Comparison of ENCODE assay signal across 21 cellular contexts in the genomic region with DNA sequence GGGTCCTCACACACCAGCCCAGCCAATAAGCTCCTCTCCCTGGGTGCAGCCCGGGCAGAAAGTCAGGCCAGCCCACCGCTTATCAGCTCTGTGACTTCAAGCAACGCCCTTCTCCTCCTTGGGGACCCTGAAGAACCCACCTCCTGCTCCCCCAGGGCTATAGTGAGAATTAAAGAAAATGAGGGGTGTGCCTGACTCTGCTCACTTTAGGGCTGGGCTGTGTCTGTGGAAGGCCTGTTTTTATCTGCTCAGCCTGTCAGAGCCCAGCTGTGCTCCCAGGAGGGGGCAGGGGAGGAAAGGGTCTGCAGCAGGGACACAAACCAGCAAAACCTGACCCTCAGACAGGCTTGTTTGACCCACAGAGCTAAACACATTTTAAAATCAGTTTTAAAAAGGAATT. TPM values are rescaled to one million over a fixed set of nuclear protein-coding genes. Genes with fewer than 3 reads are reported as not detected.
DNase-seq lines count a peak whose midpoint lies in the region; ATAC-seq and TF ChIP-seq lines count a peak whose summit lies in the region.
"Had no signal": no experiment of that assay in that cellular context is flagged by ENCODE, and none has a peak within 500 bp of the region (broad histone marks: within the 10 kb centered on the region; RNA-seq: fewer than 3 reads in every experiment).

No MANE protein-coding gene starts in this region.

- no peaks in the 10 kb centered on the region for H3K36me3 ChIP-seq in cardiac muscle cell
- no peaks in the 10 kb centered on the region for H3K36me3 ChIP-seq in heart right ventricle
- no peaks in the 10 kb centered on the region for H3K36me3 ChIP-seq in HUES48 (ENCODE audit: control insufficient read depth, insufficient read depth, low read length)
- H3K36me3 ChIP-seq: MG63 had no signal

- intact Hi-C loops in heart right ventricle (cut with DNase I): no loop called here
- intact Hi-C loops in posterior vena cava (cut with DNase I): no loop called here

- TF ChIP-seq CTCF in cardiac muscle cell (IDR thresholded peaks at IDR 0.05; ENCODE audit: low read depth, low read length) (no peak), heart right ventricle (IDR thresholded peaks at IDR 0.05) (no peak), glutamatergic neuron (IDR thresholded peaks at IDR 0.05; ENCODE audit: partially characterized antibody, unreplicated experiment) (no peak), coronary artery (IDR thresholded peaks at IDR 0.05) (no peak)

- H3K4me1 ChIP-seq in cardiac muscle cell (ENCODE audit: low read depth) (peaks cover 7% of the 10 kb centered on the region), heart right ventricle (peaks cover 0 to 14% (median 8%) of the 10 kb centered on the region in 9 donors), HUES48 (ENCODE audit: control insufficient read depth, insufficient read depth, low read length) (peaks cover 3% of the 10 kb centered on the region; the same call in 1 of the 2 replicates)

- WGBS in heart right ventricle, 2 donors: 33 to 38% methylated on average over 3 of the region's 3 CpGs

- H3K36me3 Mint-ChIP-seq in glutamatergic neuron (ENCODE audit: unreplicated experiment): peaks cover 4% of the 10 kb centered on the region

- H3K27ac Mint-ChIP-seq in glutamatergic neuron (ENCODE audit: unreplicated experiment): peak overlapping the region; percentile 52
- H3K27ac Mint-ChIP-seq: CD8-positive, alpha-beta T cell; T-helper 1 cell treated with Interleukin-12 subunit alpha and Interleukin-12 subunit beta and Interleukin-4 antibody, amounts not matched to agents 30 μg/mL and 1 μg/mL, for 36 hours had no signal

- no peaks in the 10 kb centered on the region for H3K9me3 ChIP-seq in cardiac muscle cell (ENCODE audit: low read depth)
- no peaks in the 10 kb centered on the region for H3K9me3 ChIP-seq in heart right ventricle
- no peaks in the 10 kb centered on the region for H3K9me3 ChIP-seq in HUES48 (ENCODE audit: control insufficient read depth, insufficient read depth, low read length)
- H3K9me3 ChIP-seq: MG63 had no signal

- H3K27ac ChIP-seq in cardiac muscle cell: peak overlapping the region; percentile 1
- no peak overlapping the region for H3K27ac ChIP-seq in heart right ventricle
- H3K27ac ChIP-seq in HUES48 (ENCODE audit: low read depth, low read length): peak overlapping the region; percentile 9
- H3K27ac ChIP-seq in coronary artery: no peak overlapping the region

- peaks cover 7% of the 10 kb centered on the region for H3K9me3 Mint-ChIP-seq in glutamatergic neuron (ENCODE audit: unreplicated experiment)
- H3K9me3 Mint-ChIP-seq: CD8-positive, alpha-beta T cell; T-helper 1 cell treated with Interleukin-12 subunit alpha and Interleukin-12 subunit beta and Interleukin-4 antibody, amounts not matched to agents 30 μg/mL and 1 μg/mL, for 36 hours had no signal

- peak overlapping the region; percentile 30 for H3K4me3 Mint-ChIP-seq in glutamatergic neuron (ENCODE audit: unreplicated experiment)
- H3K4me3 Mint-ChIP-seq: CD8-positive, alpha-beta T cell; T-helper 1 cell treated with Interleukin-12 subunit alpha and Interleukin-12 subunit beta and Interleukin-4 antibody, amounts not matched to agents 30 μg/mL and 1 μg/mL, for 36 hours had no signal

- no peak overlapping the region for H3K9ac ChIP-seq in HUES48 (ENCODE audit: low read depth, low read length)

- peaks cover 16% of the 10 kb centered on the region for H3K27me3 Mint-ChIP-seq in glutamatergic neuron (ENCODE audit: unreplicated experiment)

- ATAC-seq in heart right ventricle (no peak), esophagus mucosa (no peak)
- ATAC-seq: CD8-positive, alpha-beta T cell had no signal

- H3K4me3 ChIP-seq in cardiac muscle cell: no peak overlapping the region
- H3K4me3 ChIP-seq in heart right ventricle: no peak overlapping the region
- no peak overlapping the region for H3K4me3 ChIP-seq in HUES48 (ENCODE audit: low read depth, low read length)
- H3K4me3 ChIP-seq in coronary artery: no peak overlapping the region
- H3K4me3 ChIP-seq: MG63 had no signal

- H3K27me3 ChIP-seq in cardiac muscle cell (peaks cover 16% of the 10 kb centered on the region), heart right ventricle (peaks cover 0 to 29% (median 0%) of the 10 kb centered on the region in 7 donors), HUES48 (ENCODE audit: control insufficient read depth, insufficient read depth, low read length) (peaks cover 13% of the 10 kb centered on the region)

- DNase-seq in cardiac muscle cell (ENCODE audit: low read depth in 1 of 2, low spot score in 1 of 2) (no peak), heart right ventricle (no peak), glutamatergic neuron (no peak), posterior vena cava (ENCODE audit: low spot score) (no peak), coronary artery (ENCODE audit: low spot score) (no peak)
- DNase-seq: Calu3; CD8-positive, alpha-beta T cell; DMS53; EL; MG63; NCI-H1048; NCI-H1417 treated with DMSO at 0.1 percent for 48 hours; NCI-H187; NCI-H510A; NCI-H774; SHP77 had no signal

- peaks cover 48% of the 10 kb centered on the region for H3K4me1 Mint-ChIP-seq in glutamatergic neuron (ENCODE audit: low read depth, unreplicated experiment)

RNA-seq across cellular contexts. Expression of a gene that starts 3.9 kb away (rescaled TPM):
- total RNA-seq in cardiac muscle cell (0.27 and 0.63 TPM in 2 replicates), heart right ventricle (1 to 10 TPM in 1 of 10 donors, under 1 TPM in 9; 0.06 to 1.0 (median 0.38) TPM), glutamatergic neuron (ENCODE audit: unreplicated experiment) (72.3 TPM), posterior vena cava (1 to 10 TPM in 1 of 2 donors, under 1 TPM in 1; 0.37 to 1.1 TPM), esophagus mucosa (1.9 TPM)
- polyA plus RNA-seq in cardiac muscle cell (0.79 TPM in 2 replicates), heart right ventricle (under 1 TPM; 0.22 to 0.26 TPM)

RNA-seq across cellular contexts. Expression of a gene that starts 24.3 kb away (rescaled TPM):
- total RNA-seq in cardiac muscle cell: 1.6 and 2.4 TPM in 2 replicates
- polyA plus RNA-seq in cardiac muscle cell: 0.79 and 3.0 TPM in 2 replicates
- under 1 TPM in 2 of 10 donors, not detected in 8; 0.35 to 0.39 TPM for total RNA-seq in heart right ventricle
- not detected for polyA plus RNA-seq in heart right ventricle
- total RNA-seq in glutamatergic neuron (ENCODE audit: unreplicated experiment): 3.7 TPM
- not detected for total RNA-seq in posterior vena cava
- total RNA-seq in esophagus mucosa: not detected
- total RNA-seq: Calu3; CD8-positive, alpha-beta T cell had no signal
- polyA plus RNA-seq: BJ had no signal

RNA-seq across cellular contexts. Expression of a gene that starts 24.4 kb away (rescaled TPM):
- total RNA-seq in cardiac muscle cell (not detected in 2 replicates), heart right ventricle (not detected), glutamatergic neuron (ENCODE audit: unreplicated experiment) (not detected), posterior vena cava (not detected), esophagus mucosa (not detected)
- polyA plus RNA-seq in cardiac muscle cell (not detected in 2 replicates), heart right ventricle (not detected)
- total RNA-seq: Calu3; CD8-positive, alpha-beta T cell; LHCN-M2 had no signal
- polyA plus RNA-seq: BJ had no signal

RNA-seq across cellular contexts. Expression of a gene that starts 41.3 kb away (rescaled TPM):
- 30.2 and 42.6 TPM in 2 replicates for total RNA-seq in cardiac muscle cell
- polyA plus RNA-seq in cardiac muscle cell: 32.0 and 32.3 TPM in 2 replicates
- total RNA-seq in heart right ventricle: 10 to 100 TPM; 20.8 to 48.3 (median 27.3) TPM
- 10 to 100 TPM; 13.2 to 27.6 TPM for polyA plus RNA-seq in heart right ventricle
- total RNA-seq in glutamatergic neuron (ENCODE audit: unreplicated experiment): 97.2 TPM
- 10 to 100 TPM; 15.7 to 18.5 TPM for total RNA-seq in posterior vena cava
- total RNA-seq in esophagus mucosa: 24.0 TPM

RNA-seq across cellular contexts. Expression of a gene that starts 56.9 kb away (rescaled TPM):
- total RNA-seq in cardiac muscle cell (0.07 and 0.60 TPM in 2 replicates), heart right ventricle (under 1 TPM in 2 of 10 donors, not detected in 8; 0.19 to 0.22 TPM), glutamatergic neuron (ENCODE audit: unreplicated experiment) (0.29 TPM), posterior vena cava (under 1 TPM in 1 of 2 donors, not detected in 1; 0.14 TPM), esophagus mucosa (not detected)
- polyA plus RNA-seq in cardiac muscle cell (0.59 and 1.4 TPM in 2 replicates), heart right ventricle (under 1 TPM in 1 of 2 donors, not detected in 1; 0.03 TPM)
- total RNA-seq: LHCN-M2 had no signal
- polyA plus RNA-seq: BJ had no signal

Comparison
In these comparisons a context has a peak if more than half of its experiments do, and no peak if none do; other contexts are left out.
1. H3K27ac ChIP-seq: peak in cardiac muscle cell (single experiment) and HUES48 (single experiment); none in heart right ventricle (0 of 10) and coronary artery (0 of 2).
2. RNA of a gene that starts 3.9 kb away (total RNA-seq): 72.3 TPM in glutamatergic neuron (single experiment); 1.9 TPM in esophagus mucosa (single experiment), 0.37 to 1.1 TPM in posterior vena cava, 0.06 to 1.0 TPM in heart right ventricle and 0.27 to 0.63 TPM in cardiac muscle cell; every median in the first group is over 10 times any median in the second.